In the genomic region with DNA sequence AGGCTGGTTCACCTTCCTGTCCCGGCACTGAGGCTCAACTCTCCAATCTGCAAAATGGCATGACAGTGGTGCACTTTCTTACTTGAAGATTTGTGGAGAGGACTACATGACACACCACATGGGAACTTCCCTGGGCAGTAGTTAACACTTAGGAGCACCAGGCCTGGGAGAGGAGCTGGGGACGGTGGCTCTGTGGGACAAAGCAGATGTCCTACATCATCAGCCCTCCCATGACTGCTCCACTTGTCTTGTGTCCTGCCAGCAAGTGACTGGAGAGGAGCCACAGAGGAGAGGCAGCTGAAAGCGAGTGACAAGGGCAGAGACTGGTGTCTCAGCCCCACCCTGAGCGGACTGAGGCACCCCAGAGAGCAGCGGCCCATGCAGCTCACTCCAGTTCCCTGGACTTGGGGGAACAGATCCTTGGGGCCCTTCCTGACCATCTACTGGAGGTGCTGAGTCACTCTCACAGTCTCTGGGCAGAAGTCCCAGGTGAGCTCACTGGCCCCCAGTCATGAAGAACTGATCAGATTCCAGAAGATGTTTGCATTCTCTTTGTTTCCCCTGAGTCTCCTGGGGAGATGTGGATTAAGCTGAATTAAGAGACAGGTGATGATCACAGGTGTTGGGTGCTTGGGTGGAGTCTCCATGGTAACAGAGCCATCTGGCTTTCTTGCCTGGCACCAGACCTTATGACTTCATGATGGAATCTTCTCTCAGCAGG, we compare ENCODE assay signal across 13 cellular contexts.
A peak's percentile ranks its signal among the peaks of the same experiment; 100 is the strongest.
DNase-seq lines count a peak whose midpoint lies in the region; ATAC-seq and TF ChIP-seq lines count a peak whose summit lies in the region.
"Had no signal": no experiment of that assay in that cellular context is flagged by ENCODE, and none has a peak within 500 bp of the region (broad histone marks: within the 10 kb centered on the region; RNA-seq: fewer than 3 reads in every experiment).

No MANE protein-coding gene starts in this region.

- H3K9ac ChIP-seq in HUES48 (ENCODE audit: low read depth, low read length): 0 out of 2 replicates have a peak overlapping the region, but pooled peaks have one; percentile 16

- H3K36me3 ChIP-seq in HUES48 (ENCODE audit: control insufficient read depth, insufficient read depth, low read length): no peaks in the 10 kb centered on the region

- no peaks in the 10 kb centered on the region for H3K27me3 ChIP-seq in HUES48 (ENCODE audit: control insufficient read depth, insufficient read depth, low read length)

- peak; percentile 93 for DNase-seq in NCI-H2171 treated with DMSO at 0.1 percent for 48 hours (lab: John Stamatoyannopoulos, UW)
- peak; percentile 31 for DNase-seq in epithelial cell of esophagus (ENCODE audit: low read depth)
- DNase-seq in activated CD4-positive, CD25-positive, alpha-beta regulatory T cell treated with anti-CD3 and anti-CD28 coated beads, Interleukin-2, amount 50 U/mL, for 72 hours: no peak
- no peak for DNase-seq in HPDE6-E6E7 (ENCODE audit: extremely low spot score)
- DNase-seq: activated CD4-positive, alpha-beta T cell treated with anti-CD3 and anti-CD28 coated beads, Interleukin-2, amount 10 ng/mL, durations not matched to agents 24 days and 14 days; left cardiac atrium; right cardiac atrium; stimulated activated CD4-positive, alpha-beta T cell treated with anti-CD3 and anti-CD28 coated beads, Interleukin-4, amount 100 ng/mL, for 24 hours; T-helper 1 cell had no signal

- H3K4me3 ChIP-seq in HUES48 (ENCODE audit: low read depth, low read length) (no peak overlapping the region), epithelial cell of esophagus (ENCODE audit: low read length) (no peak overlapping the region)

- ATAC-seq in HG03432 (IDR thresholded peaks at IDR 0.05; ENCODE audit: unreplicated experiment) (no peak), GM18517 (IDR thresholded peaks at IDR 0.05; ENCODE audit: unreplicated experiment) (no peak)
- ATAC-seq: left cardiac atrium, right cardiac atrium had no signal

- no peaks in the 10 kb centered on the region for H3K9me3 ChIP-seq in HUES48 (ENCODE audit: control insufficient read depth, insufficient read depth, low read length)

- H3K4me1 ChIP-seq in HUES48 (ENCODE audit: control insufficient read depth, insufficient read depth, low read length): peaks cover 16% of the 10 kb centered on the region

- TF ChIP-seq CTCF in C4-2B (conservative IDR thresholded peaks at IDR 0.05) (no peak), epithelial cell of esophagus (IDR thresholded peaks at IDR 0.05; ENCODE audit: insufficient read depth, low read depth, low read length, missing control alignments) (no peak)

- H3K27ac ChIP-seq in C4-2B (peak overlapping the region; percentile 2), HUES48 (ENCODE audit: low read depth, low read length) (peak overlapping the region; percentile 43)

Comparison
In these comparisons a context has a peak if more than half of its experiments do, and no peak if none do; other contexts are left out.
1. DNase-seq: peak in NCI-H2171 treated with DMSO at 0.1 percent for 48 hours (single experiment) and epithelial cell of esophagus (single experiment); none in activated CD4-positive, CD25-positive, alpha-beta regulatory T cell treated with anti-CD3 and anti-CD28 coated beads, Interleukin-2, amount 50 U/mL, for 72 hours (single experiment) and HPDE6-E6E7 (single experiment).